8 cellular contexts compared by ENCODE assay signal in genomic region chrX:153460826-153461225, GRCh38. TPM values are rescaled to one million over a fixed set of nuclear protein-coding genes. Genes with fewer than 3 reads are reported as not detected.
DNase-seq lines count a peak whose midpoint lies in the region; ATAC-seq, FAIRE-seq and TF ChIP-seq lines count a peak whose summit lies in the region.

No MANE protein-coding gene starts in this region.

- no peaks in the 10 kb centered on the region for H3K4me1 Mint-ChIP-seq in Caco-2 (ENCODE audit: low read depth, unreplicated experiment)

- POLR2A ChIA-PET in Caco-2 (lab: Charles Lee) (interaction anchor here (0.6 kb wide), 1 partner anchor 31 kb away, joined by 4 read pairs; no protein-coding TSS in a partner anchor), K562 (lab: Yijun Ruan, JAX) (interaction anchor here (0.6 to 1.0 kb wide), 3 partner anchors 15 to 334 kb away, joined by 3 read pairs; partner anchors contain the start of genes IDH3G, SSR4 and TREX2)

- no peak overlapping the region for H2AFZ ChIP-seq in K562 (ENCODE audit: low read depth, low read length)

- no peaks in the 10 kb centered on the region for H3K79me2 ChIP-seq in K562 (ENCODE audit: control insufficient read depth, insufficient read depth, low read length)

- DNase-seq in Caco-2, result peak; percentile 59 to 62
- DNase-seq in HCEC 1CT, result peak; percentile 23
- peak; percentile 48 to 63 (median 54) for DNase-seq in K562 (ENCODE audit: extremely low read depth in 1 of 4, low spot score in 3 of 4)
- no peak for DNase-seq in left lobe of liver (ENCODE audit: low spot score)
- peak; percentile 35 for DNase-seq in stimulated activated CD8-positive, alpha-beta memory T cell treated with anti-CD3 and anti-CD28 coated beads, Interleukin-4, amount 100 ng/mL, for 24 hours (ENCODE audit: low read depth)
- no peak for DNase-seq in NOMO-1 treated with dmso at 0.1 percent for 144 hours (lab: John Stamatoyannopoulos, UW; ENCODE audit: unreplicated experiment)

- ATAC-seq in SK-N-SH treated with all-trans-retinoic acid at 6 μM for 48 hours (peak; percentile 92), K562 (peak; percentile 97), left lobe of liver (peak; percentile 76), HG03565 (IDR thresholded peaks at IDR 0.05; ENCODE audit: unreplicated experiment) (no peak)

- TF ChIP-seq RAD21 in K562 (CRISPR knock-in tag; conservative IDR thresholded peaks at IDR 0.05 in 1 of 2, IDR thresholded peaks at IDR 0.05 in 1 of 2), result peak in 1 of 2 experiments; percentile 46; a peak in 2 of 4 replicates

- H3K36me3 ChIP-seq in Caco-2 (ENCODE audit: control insufficient read depth, insufficient read depth, low read length), result no peaks in the 10 kb centered on the region
- H3K36me3 ChIP-seq in K562 (ENCODE audit: control insufficient read depth, insufficient read depth, low read length), result peaks cover 82% of the 10 kb centered on the region

- intact Hi-C loops in Caco-2 (cut with micrococcal nuclease; ENCODE audit: unreplicated experiment), result loop anchor here (2.0 kb wide), 1 partner anchor 46 kb away; no protein-coding TSS in a partner anchor
- intact Hi-C loops in K562 (cut with micrococcal nuclease), result loop anchor here (1.0 kb wide), 1 partner anchor 46 kb away; no protein-coding TSS in a partner anchor

- H3K27me3 ChIP-seq in Caco-2 (replicated peaks; ENCODE audit: control insufficient read depth, insufficient read depth, low read length) (no peaks in the 10 kb centered on the region), K562 (ENCODE audit: control insufficient read depth in 2 of 2, insufficient read depth in 2 of 2, low read length in 2 of 2) (no peaks in the 10 kb centered on the region)

- no peak for TF ChIP-seq EP300 in K562 (IDR thresholded peaks at IDR 0.05; ENCODE audit: low read length)

- no peak overlapping the region for H3K4me2 ChIP-seq in K562 (ENCODE audit: insufficient read depth, low read length)

- peak; percentile 81 for FAIRE-seq in K562 (lab: Jason Lieb, UNC)

- CTCF ChIA-PET in Caco-2 (lab: Charles Lee), result interaction anchor here (0.6 to 1.8 kb wide), 11 partner anchors 9 to 147 kb away, joined by 3 to 23 read pairs (median 4); partner anchors contain the start of genes BGN and HAUS7
- CTCF ChIA-PET in K562 (lab: Yijun Ruan, JAX; ENCODE audit: low intra/inter-chr PET ratio), result interaction anchor here (1.0 to 2.3 kb wide), 2 partner anchors 28 to 46 kb away, joined by 3 to 9 read pairs; no protein-coding TSS in a partner anchor

- peaks cover 11% of the 10 kb centered on the region; the same call in 1 of the 2 replicates for H4K20me1 ChIP-seq in K562 (replicated peaks; ENCODE audit: control insufficient read depth, insufficient read depth, low read length)

- TF ChIP-seq CTCF in Caco-2 (IDR thresholded peaks at IDR 0.05; ENCODE audit: insufficient read depth in 1 of 2, low read depth in 1 of 2, low read length in 1 of 2, severe bottlenecking in 1 of 2, unreplicated experiment in 1 of 2) (peak; percentile 47 to 80), K562 (IDR thresholded peaks at IDR 0.05 in 2 of 3, conservative IDR thresholded peaks at IDR 0.05 in 1 of 3; ENCODE audit: insufficient read depth in 2 of 3, low read depth in 1 of 3, low read length in 3 of 3) (peak; percentile 66 to 83 (median 74))

- no TSS peak for BruUV-seq in Caco-2 (replicated peaks; lab: Mats Ljungman, UMichigan)
- BruUV-seq in K562 (replicated peaks; lab: Mats Ljungman, UMichigan), result no TSS peak

- H3K4me3 ChIP-seq in Caco-2 (ENCODE audit: low read depth, low read length) (no peak overlapping the region), K562 (no peak overlapping the region)

- H3K9me3 ChIP-seq in Caco-2 (no peaks in the 10 kb centered on the region), K562 (replicated peaks; ENCODE audit: control insufficient read depth, insufficient read depth, low read depth, low read length) (no peaks in the 10 kb centered on the region)

- in situ Hi-C loops in K562 (cut with MboI), result no loop called here

- H3K27ac ChIP-seq in K562 (ENCODE audit: extremely low read depth, low read depth, low read length), result no peak overlapping the region

- peaks cover 27% of the 10 kb centered on the region for H3K36me3 Mint-ChIP-seq in Caco-2 (ENCODE audit: insufficient read depth, unreplicated experiment)

- H3K4me3 Mint-ChIP-seq in Caco-2 (ENCODE audit: unreplicated experiment), result no peak overlapping the region

- no peaks in the 10 kb centered on the region for H3K27me3 Mint-ChIP-seq in Caco-2 (ENCODE audit: insufficient read depth, unreplicated experiment)

- TF ChIP-seq POLR2A in K562 (conservative IDR thresholded peaks at IDR 0.05), result no peak

- no peak overlapping the region for H3K9ac ChIP-seq in K562 (ENCODE audit: insufficient read depth in 1 of 2, low read depth in 2 of 2, low read length in 2 of 2)

- H3K4me1 ChIP-seq in Caco-2 (peaks cover 8% of the 10 kb centered on the region; the same call in 1 of the 2 replicates), K562 (replicated peaks in 1 of 2; ENCODE audit: control insufficient read depth in 2 of 2, insufficient read depth in 2 of 2, low read length in 2 of 2) (peaks cover 0 to 5% of the 10 kb centered on the region in 2 experiments; a peak in 1 of 5 replicates)

- WGBS in K562 (ENCODE audit: insufficient coverage, low coverage, missing lambda C conversion rate), result 33% methylated on average over 7 of the region's 7 CpGs

- H3K9me1 ChIP-seq in K562 (ENCODE audit: control insufficient read depth, insufficient read depth, low read length), result peaks cover 3% of the 10 kb centered on the region

- no peak overlapping the region for H3K27ac Mint-ChIP-seq in Caco-2 (ENCODE audit: unreplicated experiment)

- H3K9me3 Mint-ChIP-seq in Caco-2 (ENCODE audit: unreplicated experiment), result no peaks in the 10 kb centered on the region

RNA-seq across cellular contexts. Expression of gene HAUS7, which starts 9.6 kb away (rescaled TPM):
- total RNA-seq in Caco-2 (2022) (34.0 and 36.9 TPM in 2 replicates), K562 (2014; rRNA removed) (64.7 and 64.8 TPM in 2 replicates), K562 (2014; rRNA removed; fragmentation: Illumina TruSeq; extraction: Trizol) (38.5 and 48.6 TPM in 2 replicates), K562 (2015; rRNA removed; fragmentation: Illumina TruSeq; extraction: Trizol) (48.8 and 51.0 TPM in 2 replicates), K562 (2021) (94.0 and 94.9 TPM in 2 replicates), left lobe of liver (11.2 TPM)
- 44.0 and 101 TPM in 2 replicates for total RNA-seq in K562 (2011; cell fraction: chromatin; rRNA removed; ENCODE audit: low replicate concordance)
- total RNA-seq in K562 (2011; cell fraction: nucleolus; rRNA removed), result 58.2 and 63.4 TPM in 2 replicates
- total RNA-seq in K562 (2011; cell fraction: nucleoplasm; rRNA removed), result 58.6 and 62.3 TPM in 2 replicates
- polyA plus RNA-seq in K562 (2011; rRNA removed) (38.0 and 44.3 TPM in 2 replicates), K562 (2014; fragmentation: Illumina TruSeq; extraction: Trizol) (49.7 and 56.9 TPM in 2 replicates), K562 (2014; fragmentation: Nextera tagmentation; extraction: Ambion mirVana) (10 to 100 TPM in 1 of 2 experiments, 1 to 10 TPM in 1; 10.0 to 26.1 TPM), K562 (2014; rRNA removed) (70.4 and 75.6 TPM in 2 replicates)
- polyA plus RNA-seq in K562 (2011; cell fraction: cytosol; rRNA removed), result 72.4 and 100 TPM in 2 replicates
- 177 and 204 TPM in 2 replicates for polyA plus RNA-seq in K562 (2011; cell fraction: nucleus; rRNA removed)
- polyA plus RNA-seq in K562 (2012), result 58.0 and 101 TPM in 2 replicates
- 31.5 and 39.4 TPM in 2 replicates for polyA minus RNA-seq in K562 (2011; rRNA and poly(A)+ RNA removed)
- polyA minus RNA-seq in K562 (2011; cell fraction: cytosol; rRNA and poly(A)+ RNA removed), result 32.0 and 34.9 TPM in 2 replicates
- 41.2 and 50.9 TPM in 2 replicates for polyA minus RNA-seq in K562 (2011; cell fraction: nucleus; rRNA and poly(A)+ RNA removed)

RNA-seq across cellular contexts. Expression of gene TREX2, which starts 15.0 kb away (rescaled TPM):
- total RNA-seq in Caco-2 (2022) (0.60 and 0.61 TPM in 2 replicates), K562 (2014; rRNA removed) (1.5 and 3.0 TPM in 2 replicates), K562 (2014; rRNA removed; fragmentation: Illumina TruSeq; extraction: Trizol) (0.11 and 0.13 TPM in 2 replicates), K562 (2015; rRNA removed; fragmentation: Illumina TruSeq; extraction: Trizol) (0.33 and 0.49 TPM in 2 replicates), K562 (2021) (0.51 and 0.82 TPM in 2 replicates), left lobe of liver (0.23 TPM)
- total RNA-seq in K562 (2011; cell fraction: chromatin; rRNA removed; ENCODE audit: low replicate concordance), result 1.8 and 5.1 TPM in 2 replicates
- total RNA-seq in K562 (2011; cell fraction: nucleolus; rRNA removed), result 8.7 and 11.6 TPM in 2 replicates
- total RNA-seq in K562 (2011; cell fraction: nucleoplasm; rRNA removed), result 1.1 and 2.8 TPM in 2 replicates
- polyA plus RNA-seq in K562 (2011; rRNA removed) (0.07 and 0.22 TPM in 2 replicates), K562 (2014; fragmentation: Illumina TruSeq; extraction: Trizol) (0.10 and 0.21 TPM in 2 replicates), K562 (2014; fragmentation: Nextera tagmentation; extraction: Ambion mirVana) (not detected), K562 (2014; rRNA removed) (0.70 and 0.82 TPM in 2 replicates)
- polyA plus RNA-seq in K562 (2011; cell fraction: cytosol; rRNA removed), result 0.21 and 1.0 TPM in 2 replicates
- polyA plus RNA-seq in K562 (2011; cell fraction: nucleus; rRNA removed), result 1.9 and 3.9 TPM in 2 replicates
- 0.30 and 0.60 TPM in 2 replicates for polyA plus RNA-seq in K562 (2012)
- 0.11 TPM in 1 of 2 replicates, not detected in the other for polyA minus RNA-seq in K562 (2011; rRNA and poly(A)+ RNA removed)
- 1.4 TPM in 1 of 2 replicates, not detected in the other for polyA minus RNA-seq in K562 (2011; cell fraction: cytosol; rRNA and poly(A)+ RNA removed)
- polyA minus RNA-seq in K562 (2011; cell fraction: nucleus; rRNA and poly(A)+ RNA removed), result 2.6 and 5.4 TPM in 2 replicates

RNA-seq across cellular contexts. Expression of gene BGN, which starts 34.0 kb away (rescaled TPM):
- total RNA-seq in Caco-2 (2022) (9.0 and 9.9 TPM in 2 replicates), K562 (2014; rRNA removed) (not detected in 2 replicates), K562 (2014; rRNA removed; fragmentation: Illumina TruSeq; extraction: Trizol) (not detected in 2 replicates), K562 (2015; rRNA removed; fragmentation: Illumina TruSeq; extraction: Trizol) (not detected in 2 replicates), K562 (2021) (0.11 TPM in 2 replicates), left lobe of liver (88.4 TPM)
- total RNA-seq in K562 (2011; cell fraction: chromatin; rRNA removed; ENCODE audit: low replicate concordance), result not detected in 2 replicates
- total RNA-seq in K562 (2011; cell fraction: nucleolus; rRNA removed), result not detected in 2 replicates
- total RNA-seq in K562 (2011; cell fraction: nucleoplasm; rRNA removed), result not detected in 2 replicates
- polyA plus RNA-seq in K562 (2011; rRNA removed) (not detected in 2 replicates), K562 (2014; fragmentation: Illumina TruSeq; extraction: Trizol) (not detected in 2 replicates), K562 (2014; fragmentation: Nextera tagmentation; extraction: Ambion mirVana) (not detected), K562 (2014; rRNA removed) (not detected in 2 replicates)
- 0.04 and 0.06 TPM in 2 replicates for polyA plus RNA-seq in K562 (2011; cell fraction: cytosol; rRNA removed)
- not detected in 2 replicates for polyA plus RNA-seq in K562 (2011; cell fraction: nucleus; rRNA removed)
- not detected in 2 replicates for polyA plus RNA-seq in K562 (2012)
- not detected in 2 replicates for polyA minus RNA-seq in K562 (2011; rRNA and poly(A)+ RNA removed)
- not detected in 2 replicates for polyA minus RNA-seq in K562 (2011; cell fraction: cytosol; rRNA and poly(A)+ RNA removed)
- polyA minus RNA-seq in K562 (2011; cell fraction: nucleus; rRNA and poly(A)+ RNA removed), result not detected in 2 replicates

RNA-seq across cellular contexts. Expression of gene ZFP92, which starts 49.6 kb away (rescaled TPM):
- total RNA-seq in Caco-2 (2022) (0.09 and 0.16 TPM in 2 replicates), K562 (2014; rRNA removed) (2.0 and 2.9 TPM in 2 replicates), K562 (2014; rRNA removed; fragmentation: Illumina TruSeq; extraction: Trizol) (1.5 and 1.8 TPM in 2 replicates), K562 (2015; rRNA removed; fragmentation: Illumina TruSeq; extraction: Trizol) (2.6 and 2.7 TPM in 2 replicates), K562 (2021) (3.3 and 3.5 TPM in 2 replicates), left lobe of liver (0.45 TPM)
- total RNA-seq in K562 (2011; cell fraction: chromatin; rRNA removed; ENCODE audit: low replicate concordance), result 3.0 and 4.1 TPM in 2 replicates
- total RNA-seq in K562 (2011; cell fraction: nucleolus; rRNA removed), result 2.5 and 2.8 TPM in 2 replicates
- total RNA-seq in K562 (2011; cell fraction: nucleoplasm; rRNA removed), result 2.9 and 3.5 TPM in 2 replicates
- polyA plus RNA-seq in K562 (2011; rRNA removed) (0.98 and 1.2 TPM in 2 replicates), K562 (2014; fragmentation: Illumina TruSeq; extraction: Trizol) (2.1 and 2.4 TPM in 2 replicates), K562 (2014; fragmentation: Nextera tagmentation; extraction: Ambion mirVana) (under 1 TPM; 0.32 to 0.34 TPM), K562 (2014; rRNA removed) (1.3 and 1.9 TPM in 2 replicates)
- 1.0 and 1.2 TPM in 2 replicates for polyA plus RNA-seq in K562 (2011; cell fraction: cytosol; rRNA removed)
- 2.0 and 3.1 TPM in 2 replicates for polyA plus RNA-seq in K562 (2011; cell fraction: nucleus; rRNA removed)
- polyA plus RNA-seq in K562 (2012), result 2.7 and 3.3 TPM in 2 replicates
- 1.4 TPM in 2 replicates for polyA minus RNA-seq in K562 (2011; rRNA and poly(A)+ RNA removed)
- 1.5 and 1.6 TPM in 2 replicates for polyA minus RNA-seq in K562 (2011; cell fraction: cytosol; rRNA and poly(A)+ RNA removed)
- polyA minus RNA-seq in K562 (2011; cell fraction: nucleus; rRNA and poly(A)+ RNA removed), result 0.94 and 1.7 TPM in 2 replicates

RNA-seq across cellular contexts. Expression of gene ATP2B3, which starts 56.6 kb away (rescaled TPM):
- total RNA-seq in Caco-2 (2022) (not detected in 2 replicates), K562 (2014; rRNA removed) (not detected in 2 replicates), K562 (2014; rRNA removed; fragmentation: Illumina TruSeq; extraction: Trizol) (not detected in 2 replicates), K562 (2015; rRNA removed; fragmentation: Illumina TruSeq; extraction: Trizol) (not detected in 2 replicates), K562 (2021) (not detected in 2 replicates), left lobe of liver (not detected)
- not detected in 2 replicates for total RNA-seq in K562 (2011; cell fraction: chromatin; rRNA removed; ENCODE audit: low replicate concordance)
- total RNA-seq in K562 (2011; cell fraction: nucleolus; rRNA removed), result not detected in 2 replicates
- not detected in 2 replicates for total RNA-seq in K562 (2011; cell fraction: nucleoplasm; rRNA removed)
- polyA plus RNA-seq in K562 (2011; rRNA removed) (0.04 TPM in 1 of 2 replicates, not detected in the other), K562 (2014; fragmentation: Illumina TruSeq; extraction: Trizol) (not detected in 2 replicates), K562 (2014; fragmentation: Nextera tagmentation; extraction: Ambion mirVana) (under 1 TPM in 1 of 2 experiments, not detected in 1; 0.04 TPM), K562 (2014; rRNA removed) (0.04 TPM in 1 of 2 replicates, not detected in the other)
- polyA plus RNA-seq in K562 (2011; cell fraction: cytosol; rRNA removed), result 0.03 and 0.07 TPM in 2 replicates
- 0.04 and 0.06 TPM in 2 replicates for polyA plus RNA-seq in K562 (2011; cell fraction: nucleus; rRNA removed)
- polyA plus RNA-seq in K562 (2012), result 0.01 and 0.07 TPM in 2 replicates
- not detected in 2 replicates for polyA minus RNA-seq in K562 (2011; rRNA and poly(A)+ RNA removed)
- not detected in 2 replicates for polyA minus RNA-seq in K562 (2011; cell fraction: cytosol; rRNA and poly(A)+ RNA removed)
- not detected in 2 replicates for polyA minus RNA-seq in K562 (2011; cell fraction: nucleus; rRNA and poly(A)+ RNA removed)

Comparison
In these comparisons a context has a peak if more than half of its experiments do, and no peak if none do; other contexts are left out.
1. DNase-seq: peak in Caco-2 (2 of 2), HCEC 1CT (single experiment), K562 (4 of 4) and stimulated activated CD8-positive, alpha-beta memory T cell treated with anti-CD3 and anti-CD28 coated beads, Interleukin-4, amount 100 ng/mL, for 24 hours (single experiment); none in left lobe of liver (single experiment) and NOMO-1 treated with dmso at 0.1 percent for 144 hours (single experiment).